ENCODE assay signal across 22 cellular contexts in genomic region chr1:20473894-20474293, GRCh38.
"Had no signal": no experiment of that assay in that cellular context is flagged by ENCODE, and none has a peak within 500 bp of the region (broad histone marks: within the 10 kb centered on the region; RNA-seq: fewer than 3 reads in every experiment).

No MANE protein-coding gene starts in this region.

- H3K4me1 Mint-ChIP-seq: activated CD4-positive, alpha-beta memory T cell treated with anti-CD3 and anti-CD28 coated beads, Interleukin-2, amount 10 ng/mL, durations not matched to agents 7 days and 5 days; activated CD4-positive, alpha-beta T cell treated with anti-CD3 and anti-CD28 coated beads, Interleukin-2, amount 10 ng/mL, durations not matched to agents 7 days and 5 days; activated T-helper 17 cell treated with anti-CD3 and anti-CD28 coated beads, Interleukin-2, amount 50 U/mL, for 72 hours; stimulated activated effector memory CD8-positive, alpha-beta T cell treated with anti-CD3 and anti-CD28 coated beads, Interleukin-12 subunit alpha, Interleukin-12 subunit beta, amount 100 ng/mL, for 72 hours had no signal

- H3K27me3 ChIP-seq: thyroid gland had no signal

- H3K9me3 Mint-ChIP-seq: activated CD4-positive, alpha-beta memory T cell treated with anti-CD3 and anti-CD28 coated beads, Interleukin-2, amount 10 ng/mL, durations not matched to agents 7 days and 5 days; activated CD4-positive, alpha-beta T cell treated with anti-CD3 and anti-CD28 coated beads, Interleukin-2, amount 10 ng/mL, durations not matched to agents 7 days and 5 days; activated T-cell treated with anti-CD3 and anti-CD28 coated beads, Interleukin-2, amount 50 U/mL, for 24 hours; activated T-helper 17 cell treated with anti-CD3 and anti-CD28 coated beads, Interleukin-2, amount 50 U/mL, for 72 hours; dendritic cell treated with granulocyte-macrophage colony-stimulating factor and Interleukin-4, amounts not matched to agents 40 ng/mL and 50 ng/mL, for 4 days; stimulated activated effector memory CD8-positive, alpha-beta T cell treated with anti-CD3 and anti-CD28 coated beads, Interleukin-12 subunit alpha, Interleukin-12 subunit beta, amount 100 ng/mL, for 72 hours; stimulated activated naive CD8-positive, alpha-beta T cell treated with anti-CD3 and anti-CD28 coated beads, Interleukin-15, amount 100 ng/mL, for 72 hours had no signal

- H3K27ac ChIP-seq: esophagus muscularis mucosa, heart right ventricle, left lung, sigmoid colon, thyroid gland, upper lobe of right lung, VCaP had no signal

- H3K4me1 ChIP-seq: thyroid gland had no signal

- H3K9me3 ChIP-seq: esophagus muscularis mucosa, heart right ventricle, left lung, sigmoid colon, thyroid gland, upper lobe of right lung had no signal

- H3K36me3 ChIP-seq: esophagus muscularis mucosa, heart right ventricle, left lung, sigmoid colon, thyroid gland, upper lobe of right lung had no signal

- H3K4me3 ChIP-seq: esophagus muscularis mucosa, heart right ventricle, left lung, lung, sigmoid colon, thyroid gland, upper lobe of right lung had no signal

- H3K36me3 Mint-ChIP-seq: stimulated activated effector memory CD8-positive, alpha-beta T cell treated with anti-CD3 and anti-CD28 coated beads, Interleukin-12 subunit alpha, Interleukin-12 subunit beta, amount 100 ng/mL, for 72 hours had no signal

- ATAC-seq: activated CD4-positive, CD25-positive, alpha-beta regulatory T cell treated with anti-CD3 and anti-CD28 coated beads, Interleukin-2, amount 50 U/mL, for 24 hours; activated T-helper 17 cell treated with anti-CD3 and anti-CD28 coated beads, Interleukin-2, amount 50 U/mL, for 72 hours had no signal

- H3K4me3 Mint-ChIP-seq: activated CD4-positive, alpha-beta memory T cell treated with anti-CD3 and anti-CD28 coated beads, Interleukin-2, amount 10 ng/mL, durations not matched to agents 7 days and 5 days; activated CD4-positive, alpha-beta T cell treated with anti-CD3 and anti-CD28 coated beads, Interleukin-2, amount 10 ng/mL, durations not matched to agents 7 days and 5 days; activated T-cell treated with anti-CD3 and anti-CD28 coated beads, Interleukin-2, amount 50 U/mL, for 24 hours; activated T-helper 17 cell treated with anti-CD3 and anti-CD28 coated beads, Interleukin-2, amount 50 U/mL, for 72 hours; dendritic cell treated with granulocyte-macrophage colony-stimulating factor and Interleukin-4, amounts not matched to agents 40 ng/mL and 50 ng/mL, for 4 days; stimulated activated effector memory CD8-positive, alpha-beta T cell treated with anti-CD3 and anti-CD28 coated beads, Interleukin-12 subunit alpha, Interleukin-12 subunit beta, amount 100 ng/mL, for 72 hours had no signal

- DNase-seq: activated CD4-positive, alpha-beta memory T cell treated with anti-CD3 and anti-CD28 coated beads, Interleukin-2, amount 10 ng/mL, durations not matched to agents 7 days and 5 days; activated CD4-positive, alpha-beta T cell treated with anti-CD3 and anti-CD28 coated beads, Interleukin-2, amount 10 ng/mL, durations not matched to agents 7 days and 5 days; activated CD8-positive, alpha-beta memory T cell treated with anti-CD3 and anti-CD28 coated beads, Interleukin-2, amount 50 U/mL, for 48 hours; activated gamma-delta T cell treated with Interleukin-2 at 50 U/mL for 16 hours; activated naive CD4-positive, alpha-beta T cell treated with anti-CD3 and anti-CD28 coated beads, Interleukin-2, amount 50 U/mL, for 16 hours; activated T-cell treated with anti-CD3 and anti-CD28 coated beads, Interleukin-2, amount 50 U/mL, for 24 hours; central memory CD4-positive, alpha-beta T cell; foreskin melanocyte; left lung; stimulated activated CD4-positive, alpha-beta T cell treated with anti-CD3 and anti-CD28 coated beads, Interleukin-4, amount 100 ng/mL, for 24 hours; stimulated activated naive CD8-positive, alpha-beta T cell treated with anti-CD3 and anti-CD28 coated beads, Interleukin-15, amount 100 ng/mL, for 72 hours; upper lobe of right lung had no signal

- H3K27ac Mint-ChIP-seq: activated CD4-positive, alpha-beta memory T cell treated with anti-CD3 and anti-CD28 coated beads, Interleukin-2, amount 10 ng/mL, durations not matched to agents 7 days and 5 days; activated CD4-positive, alpha-beta T cell treated with anti-CD3 and anti-CD28 coated beads, Interleukin-2, amount 10 ng/mL, durations not matched to agents 7 days and 5 days; activated T-cell treated with anti-CD3 and anti-CD28 coated beads, Interleukin-2, amount 50 U/mL, for 24 hours; activated T-helper 17 cell treated with anti-CD3 and anti-CD28 coated beads, Interleukin-2, amount 50 U/mL, for 72 hours; dendritic cell treated with granulocyte-macrophage colony-stimulating factor and Interleukin-4, amounts not matched to agents 40 ng/mL and 50 ng/mL, for 4 days; stimulated activated effector memory CD8-positive, alpha-beta T cell treated with anti-CD3 and anti-CD28 coated beads, Interleukin-12 subunit alpha, Interleukin-12 subunit beta, amount 100 ng/mL, for 72 hours had no signal
